ENCODE assay signal across 24 cellular contexts in the genomic region with DNA sequence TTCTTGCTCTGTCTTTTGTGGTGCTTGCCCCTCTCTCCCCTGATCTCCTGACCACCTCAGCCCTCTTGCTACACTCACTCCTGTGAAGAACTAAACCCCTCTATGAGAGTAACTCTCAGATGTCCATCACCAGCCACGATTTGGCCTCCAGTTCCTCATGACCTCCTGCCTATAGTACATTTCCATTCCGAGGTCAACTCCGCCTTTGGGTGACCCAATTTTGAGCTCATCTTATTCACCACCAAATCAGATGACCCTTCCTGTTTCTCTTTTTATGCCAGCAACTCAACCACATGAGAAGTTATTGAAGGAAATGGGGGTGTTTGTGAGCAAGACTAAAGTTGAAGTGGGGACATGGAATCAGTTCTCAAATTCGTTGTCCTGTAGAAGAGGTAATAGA.
"Had no signal": no experiment of that assay in that cellular context is flagged by ENCODE, and none has a peak within 500 bp of the region (broad histone marks: within the 10 kb centered on the region; RNA-seq: fewer than 3 reads in every experiment).

No MANE protein-coding gene starts in this region.

- H3K27me3 ChIP-seq: brain microvascular endothelial cell, esophagus muscularis mucosa, foreskin keratinocyte, ovary, suprapubic skin, tibial artery had no signal

- DNase-seq: activated CD4-positive, alpha-beta T cell treated with anti-CD3 and anti-CD28 coated beads for 48 hours; activated CD4-positive, alpha-beta T cell treated with anti-CD3 and anti-CD28 coated beads, Interleukin-2, amount 50 U/mL, for 48 hours; activated CD4-positive, CD25-positive, alpha-beta regulatory T cell; activated CD8-positive, alpha-beta memory T cell treated with anti-CD3 and anti-CD28 coated beads for 24 hours; activated effector memory CD4-positive, alpha-beta T cell treated with Interleukin-2 at 50 U/mL for 16 hours; activated naive CD4-positive, alpha-beta T cell treated with Interleukin-2 at 50 U/mL for 16 hours; activated naive CD8-positive, alpha-beta T cell treated with anti-CD3 and anti-CD28 coated beads, Interleukin-2, amount 10 ng/mL, durations not matched to agents 7 days and 5 days; amniotic stem cell; brain microvascular endothelial cell; caudate nucleus; endodermal cell; foreskin keratinocyte; islet precursor cell; left colon; nephron progenitor cell; ovary; spleen; stimulated activated naive CD4-positive, alpha-beta T cell; T-helper 1 cell; tibial artery had no signal

- H3K27ac ChIP-seq: brain microvascular endothelial cell, foreskin keratinocyte, hepatocyte, neutrophil, ovary had no signal

- H3K9me3 ChIP-seq: esophagus muscularis mucosa, neutrophil, ovary, spleen, suprapubic skin, tibial artery had no signal

- H3K4me3 ChIP-seq: esophagus muscularis mucosa, hepatocyte, ovary, spleen, suprapubic skin, tibial artery had no signal

- H3K36me3 ChIP-seq: brain microvascular endothelial cell, esophagus muscularis mucosa, neutrophil, ovary, spleen, suprapubic skin, tibial artery had no signal

- H3K4me1 ChIP-seq: foreskin keratinocyte had no signal

- ATAC-seq: foreskin keratinocyte, left colon had no signal
